ENCODE assay signal across 8 cellular contexts in the genomic region with DNA sequence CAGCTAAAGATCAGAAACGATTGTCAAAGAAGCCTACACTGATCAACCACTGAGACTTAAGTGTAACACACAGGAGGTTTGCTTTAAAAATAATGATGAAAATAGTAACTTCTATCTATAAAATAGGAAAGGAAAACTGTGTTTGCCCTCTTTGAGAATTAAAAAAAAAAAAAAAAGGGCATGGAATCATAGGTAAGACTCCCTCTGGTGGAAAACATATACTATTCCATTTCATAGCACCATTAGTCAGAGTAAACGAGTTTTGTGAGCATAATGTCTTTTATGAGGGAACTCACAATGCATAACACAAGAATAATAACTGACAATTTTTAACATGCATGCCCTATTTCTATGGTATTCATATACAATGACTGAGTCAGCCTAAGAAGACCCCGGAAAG. TPM values are rescaled to one million over a fixed set of nuclear protein-coding genes. Genes with fewer than 3 reads are reported as not detected.
DNase-seq lines count a peak whose midpoint lies in the region; FAIRE-seq and TF ChIP-seq lines count a peak whose summit lies in the region.

No MANE protein-coding gene starts in this region.

- H4K20me1 ChIP-seq in endothelial cell of umbilical vein (replicated peaks; ENCODE audit: control insufficient read depth, extremely low read depth, insufficient read depth, low read length), result peaks cover 2% of the 10 kb centered on the region

- no peaks in the 10 kb centered on the region for H3K4me1 ChIP-seq in endothelial cell of umbilical vein (ENCODE audit: control insufficient read depth, extremely low read depth, insufficient read depth, low read length)
- no peaks in the 10 kb centered on the region for H3K4me1 ChIP-seq in tibial nerve

- WGBS in tibial nerve, 2 donors, result 50 to 60% methylated on average over 3 of the region's 3 CpGs

- no peak for TF ChIP-seq POLR2A in endothelial cell of umbilical vein (IDR thresholded peaks at IDR 0.05; ENCODE audit: low read depth, low read length)
- TF ChIP-seq POLR2A in tibial nerve (IDR thresholded peaks at IDR 0.05), result no peak

- H3K4me3 ChIP-seq in endothelial cell of umbilical vein (replicated peaks in 1 of 3; ENCODE audit: insufficient read depth in 1 of 3, low read depth in 1 of 3, low read length in 3 of 3) (no peak overlapping the region), tibial nerve (no peak overlapping the region)

- no TSS peak for BruUV-seq in endothelial cell of umbilical vein (replicated peaks; lab: Mats Ljungman, UMichigan)

- CTCF ChIA-PET in endothelial cell of umbilical vein (lab: Charles Lee), result interaction anchor here (0.7 to 2.8 kb wide), 2 partner anchors 12 to 32 kb away, joined by 3 to 9 read pairs; no protein-coding TSS in a partner anchor

- no peak overlapping the region for H2AFZ ChIP-seq in endothelial cell of umbilical vein (ENCODE audit: low read depth, low read length)

- no peak overlapping the region for H3K4me2 ChIP-seq in endothelial cell of umbilical vein (ENCODE audit: insufficient read depth, low read length)

- H3K27me3 ChIP-seq in endothelial cell of umbilical vein (ENCODE audit: control insufficient read depth in 2 of 2, insufficient read depth in 2 of 2, low read length in 2 of 2), result no peaks in the 10 kb centered on the region
- H3K27me3 ChIP-seq in tibial nerve, result no peaks in the 10 kb centered on the region

- H3K9me1 ChIP-seq in endothelial cell of umbilical vein (replicated peaks; ENCODE audit: control insufficient read depth, extremely low read depth, insufficient read depth, low read length), result no peaks in the 10 kb centered on the region

- no peaks in the 10 kb centered on the region for H3K79me2 ChIP-seq in endothelial cell of umbilical vein (ENCODE audit: control insufficient read depth, insufficient read depth, low read length)

- H3K36me3 ChIP-seq in endothelial cell of umbilical vein (ENCODE audit: control insufficient read depth in 2 of 2, extremely low read depth in 1 of 2, insufficient read depth in 2 of 2, low read length in 2 of 2) (peaks cover 6 to 9% of the 10 kb centered on the region in 2 experiments), tibial nerve (peaks cover 0 to 60% (median 5%) of the 10 kb centered on the region in 3 donors)

- POLR2A ChIA-PET in endothelial cell of umbilical vein (lab: Charles Lee), result no interaction called here

- DNase-seq in SIG-M5 treated with dmso at 0.1 percent for 504 hours (lab: John Stamatoyannopoulos, UW; ENCODE audit: unreplicated experiment) (peak; percentile 43), SIG-M5 (lab: John Stamatoyannopoulos, UW) (no peak), NCI-H69 (lab: John Stamatoyannopoulos, UW) (peak; percentile 50), endothelial cell of umbilical vein (ENCODE audit: low read depth, low spot score) (peak; percentile 23), tibial nerve (ENCODE audit: low spot score in 2 of 2) (no peak), GDM1 (lab: John Stamatoyannopoulos, UW) (no peak), COLO668 (lab: John Stamatoyannopoulos, UW; ENCODE audit: unreplicated experiment) (no peak)
- DNase-seq in NK-92 treated with Interleukin-12 subunit alpha and Interleukin-12 subunit beta, amount 100 ng/mL, for 24 hours (lab: John Stamatoyannopoulos, UW), result no peak

- H3K27ac ChIP-seq in endothelial cell of umbilical vein (ENCODE audit: insufficient read depth, low read depth, low read length), result no peak overlapping the region
- no peak overlapping the region for H3K27ac ChIP-seq in tibial nerve

- peak in 1 of 2 donors; percentile 22 for TF ChIP-seq CTCF in endothelial cell of umbilical vein (IDR thresholded peaks at IDR 0.05; ENCODE audit: extremely low read depth in 1 of 2, insufficient read depth in 1 of 2, low read depth in 1 of 2, low read length in 2 of 2)
- peak in 3 of 5 experiments; percentile 7 to 24 (median 13) for TF ChIP-seq CTCF in tibial nerve (IDR thresholded peaks at IDR 0.05)

- TF ChIP-seq EP300 in tibial nerve (IDR thresholded peaks at IDR 0.05), result no peak

- no peak for FAIRE-seq in endothelial cell of umbilical vein (lab: Jason Lieb, UNC)

- intact Hi-C loops in endothelial cell of umbilical vein (cut with micrococcal nuclease), result no loop called here

- H3K9me3 ChIP-seq in endothelial cell of umbilical vein (replicated peaks; ENCODE audit: control insufficient read depth, insufficient read depth, low read length), result no peaks in the 10 kb centered on the region
- H3K9me3 ChIP-seq in tibial nerve, result no peaks in the 10 kb centered on the region

- dilution Hi-C loops in endothelial cell of umbilical vein (cut with MboI; ENCODE audit: extremely low pct_ligation_motif_present, low sequenced_read_pairs), result no loop called here

- no peak overlapping the region for H3K9ac ChIP-seq in endothelial cell of umbilical vein (replicated peaks; ENCODE audit: extremely low read depth, insufficient read depth, low read length)

TF ChIP-seq in endothelial cell of umbilical vein, 7 proteins besides CTCF, POLR2A, EP300 and RAD21:
- TF ChIP-seq MAX (IDR thresholded peaks at IDR 0.05; ENCODE audit: insufficient read depth, insufficient read length) (no peak), EZH2 (IDR thresholded peaks at IDR 0.05; ENCODE audit: borderline replicate concordance, low read depth, low read length, severe bottlenecking) (no peak), JUN (IDR thresholded peaks at IDR 0.05; ENCODE audit: borderline replicate concordance, insufficient read depth, insufficient read length, low read depth) (no peak), POLR2AphosphoS5 (IDR thresholded peaks at IDR 0.05; ENCODE audit: insufficient read depth, low read depth, low read length) (no peak), FOS (IDR thresholded peaks at IDR 0.05; ENCODE audit: borderline replicate concordance, insufficient read depth, low read length) (no peak), GATA2 (IDR thresholded peaks at IDR 0.05; ENCODE audit: insufficient read depth, insufficient read length, low read depth, low read length) (no peak), MYC (IDR thresholded peaks at IDR 0.05; ENCODE audit: low read depth, low read length) (no peak)

RNA-seq across cellular contexts. Expression of gene SLC35F5, which starts 36.3 kb away (rescaled TPM):
- total RNA-seq in endothelial cell of umbilical vein, result 46.6 and 51.1 TPM in 2 replicates
- polyA plus RNA-seq in endothelial cell of umbilical vein, result 18.3 and 22.4 TPM in 2 replicates
- polyA plus RNA-seq in endothelial cell of umbilical vein (2011; cell fraction: cytosol; rRNA removed), result 18.3 and 19.0 TPM in 2 replicates
- polyA plus RNA-seq in endothelial cell of umbilical vein (2011; cell fraction: nucleus; rRNA removed), result 25.2 and 26.3 TPM in 2 replicates
- polyA plus RNA-seq in endothelial cell of umbilical vein (2012), result 23.6 and 33.6 TPM in 2 replicates
- 60.1 and 70.3 TPM in 2 replicates for polyA minus RNA-seq in endothelial cell of umbilical vein
- polyA minus RNA-seq in endothelial cell of umbilical vein (2011; cell fraction: cytosol; rRNA and poly(A)+ RNA removed), result 38.3 TPM
- 65.6 and 97.3 TPM in 2 replicates for polyA minus RNA-seq in endothelial cell of umbilical vein (2011; cell fraction: nucleus; rRNA and poly(A)+ RNA removed)
- 10 to 100 TPM; 55.5 to 72.2 (median 61.5) TPM for total RNA-seq in tibial nerve

Comparison
In these comparisons a context has a peak if more than half of its experiments do, and no peak if none do; other contexts are left out.
1. DNase-seq: peak in SIG-M5 treated with dmso at 0.1 percent for 504 hours (single experiment), NCI-H69 (single experiment) and endothelial cell of umbilical vein (single experiment); none in SIG-M5 (single experiment), tibial nerve (0 of 2), GDM1 (single experiment), COLO668 (single experiment) and NK-92 treated with Interleukin-12 subunit alpha and Interleukin-12 subunit beta, amount 100 ng/mL, for 24 hours (single experiment).